ENCODE assay signal across 15 cellular contexts in genomic region chr10:100157140-100157539, GRCh38.
"Had no signal": no experiment of that assay in that cellular context is flagged by ENCODE, and none has a peak within 500 bp of the region (broad histone marks: within the 10 kb centered on the region; RNA-seq: fewer than 3 reads in every experiment).

No MANE protein-coding gene starts in this region.

- H3K27ac ChIP-seq: left lung, thoracic aorta had no signal

- H3K27me3 ChIP-seq: left lung had no signal

- DNase-seq: activated CD4-positive, alpha-beta T cell treated with anti-CD3 and anti-CD28 coated beads, Interleukin-2, amount 50 U/mL, for 4 hours; activated CD8-positive, alpha-beta memory T cell treated with anti-CD3 and anti-CD28 coated beads, Interleukin-2, amount 10 ng/mL, durations not matched to agents 7 days and 5 days; activated naive CD4-positive, alpha-beta T cell treated with anti-CD3 and anti-CD28 coated beads, Interleukin-2, amount 50 U/mL, for 16 hours; activated T-cell treated with anti-CD3 and anti-CD28 coated beads, Interleukin-2, amount 50 U/mL, for 1 hour; amniotic stem cell; effector memory CD4-positive, alpha-beta T cell; left lung; natural killer cell; posterior cingulate gyrus; retina; stimulated activated CD4-positive, alpha-beta T cell treated with anti-CD3 and anti-CD28 coated beads, Interleukin-12 subunit alpha, Interleukin-12 subunit beta, amount 100 ng/mL, for 4 hours; stimulated activated CD4-positive, alpha-beta T cell treated with anti-CD3 and anti-CD28 coated beads, Interleukin-2, amount 100 ng/mL, for 24 hours; SW 1271 had no signal

- FAIRE-seq: islet of Langerhans had no signal

- H3K4me1 ChIP-seq: left lung had no signal

- H3K4me3 ChIP-seq: left lung, thoracic aorta had no signal

- H3K9me3 ChIP-seq: left lung, thoracic aorta had no signal
